Comparison of ENCODE assay signal across 21 cellular contexts in the genomic region with DNA sequence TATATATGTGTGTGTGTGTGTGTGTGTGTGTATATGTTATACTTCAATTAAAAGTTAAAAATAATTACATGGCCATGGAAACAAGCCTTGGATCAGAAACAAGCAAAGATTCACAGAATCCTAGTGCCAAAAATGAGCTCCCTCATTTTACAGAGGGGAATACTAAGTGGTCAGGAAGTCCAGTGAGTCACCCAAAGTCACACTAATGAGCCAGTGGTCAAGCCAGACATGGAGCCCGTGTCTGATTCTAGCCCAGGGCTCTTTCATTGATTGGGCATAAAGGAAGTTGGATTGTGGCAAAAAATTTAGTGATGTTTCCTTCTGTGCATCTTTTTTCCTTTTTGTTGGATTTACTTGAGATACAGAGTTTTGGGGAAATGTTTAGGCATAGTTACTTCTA.
"Had no signal": no experiment of that assay in that cellular context is flagged by ENCODE, and none has a peak within 500 bp of the region (broad histone marks: within the 10 kb centered on the region; RNA-seq: fewer than 3 reads in every experiment).

No MANE protein-coding gene starts in this region.

- DNase-seq: Kasumi-1, MG63, NCI-H1092, NCI-H1105 treated with DMSO at 0.1 percent for 48 hours, NCI-H1417 treated with DMSO at 0.1 percent for 48 hours, NCI-H146, NCI-H1694 treated with DMSO at 0.1 percent for 48 hours, NCI-H1930, NCI-H2081 treated with DMSO at 0.1 percent for 48 hours, NCI-H2171, NCI-H226, NCI-H446, NCI-H510A, NCI-H524 treated with DMSO at 0.1 percent for 48 hours, NCI-H69, NCI-H774, SHP77 treated with DMSO at 0.1 percent for 48 hours, SJCRH30 had no signal

- ATAC-seq: K562, Right ventricle myocardium inferior, SK-N-SH treated with all-trans-retinoic acid at 6 μM for 48 hours had no signal
